24 cellular contexts compared by ENCODE assay signal in genomic region chr19:36745870-36746269, GRCh38.
"Had no signal": no experiment of that assay in that cellular context is flagged by ENCODE, and none has a peak within 500 bp of the region (broad histone marks: within the 10 kb centered on the region; RNA-seq: fewer than 3 reads in every experiment).

No MANE protein-coding gene starts in this region.

- H3K27me3 Mint-ChIP-seq: activated CD4-positive, alpha-beta memory T cell treated with anti-CD3 and anti-CD28 coated beads, Interleukin-2, amount 10 ng/mL, durations not matched to agents 7 days and 5 days; activated CD4-positive, alpha-beta T cell treated with anti-CD3 and anti-CD28 coated beads, Interleukin-2, amount 10 ng/mL, durations not matched to agents 24 days and 14 days; activated CD8-positive, alpha-beta memory T cell treated with anti-CD3 and anti-CD28 coated beads, Interleukin-2, amount 10 ng/mL, durations not matched to agents 7 days and 5 days; activated naive CD8-positive, alpha-beta T cell treated with anti-CD3 and anti-CD28 coated beads, Interleukin-2, amount 50 U/mL, for 24 hours; naive thymus-derived CD8-positive, alpha-beta T cell; T-cell had no signal

- ATAC-seq: activated CD4-positive, CD25-positive, alpha-beta regulatory T cell treated with anti-CD3 and anti-CD28 coated beads, Interleukin-2, amount 50 U/mL, for 24 hours; activated CD8-positive, alpha-beta memory T cell treated with anti-CD3 and anti-CD28 coated beads, Interleukin-2, amount 10 ng/mL, durations not matched to agents 7 days and 5 days; activated naive CD8-positive, alpha-beta T cell treated with anti-CD3 and anti-CD28 coated beads, Interleukin-2, amount 50 U/mL, for 24 hours; body of pancreas; heart left ventricle; lower lobe of right lung; naive thymus-derived CD8-positive, alpha-beta T cell; T-cell; upper lobe of right lung had no signal

- H3K4me3 Mint-ChIP-seq: activated CD4-positive, alpha-beta memory T cell treated with anti-CD3 and anti-CD28 coated beads, Interleukin-2, amount 10 ng/mL, durations not matched to agents 7 days and 5 days; activated CD4-positive, alpha-beta T cell treated with anti-CD3 and anti-CD28 coated beads, Interleukin-2, amount 10 ng/mL, durations not matched to agents 24 days and 14 days; activated CD8-positive, alpha-beta memory T cell treated with anti-CD3 and anti-CD28 coated beads, Interleukin-2, amount 10 ng/mL, durations not matched to agents 7 days and 5 days; activated naive CD8-positive, alpha-beta T cell treated with anti-CD3 and anti-CD28 coated beads, Interleukin-2, amount 50 U/mL, for 24 hours; activated T-helper 1 cell treated with anti-CD3 and anti-CD28 coated beads, Interleukin-12 subunit alpha, Interleukin-12 subunit beta, Interleukin-2, Interleukin-4 antibody, amounts not matched to agents 30 ng/mL and 10 ng/mL and 1 ng/mL, durations not matched to agents 14 hours and 24 hours and 36 hours; mesothelial cell of epicardium; naive thymus-derived CD8-positive, alpha-beta T cell; T-cell; T-helper 2 cell treated with Interferon-gamma antibody and Interleukin-4, amounts not matched to agents 5 μg/mL and 100 μg/mL, for 36 hours had no signal

- H3K27me3 ChIP-seq: body of pancreas, heart left ventricle, sigmoid colon, upper lobe of right lung had no signal

- DNase-seq: activated CD4-positive, alpha-beta memory T cell treated with anti-CD3 and anti-CD28 coated beads, Interleukin-2, amount 10 ng/mL, durations not matched to agents 7 days and 5 days; activated CD4-positive, alpha-beta T cell treated with anti-CD3 and anti-CD28 coated beads, Interleukin-2, amount 10 ng/mL, durations not matched to agents 24 days and 14 days; activated CD8-positive, alpha-beta memory T cell treated with anti-CD3 and anti-CD28 coated beads, Interleukin-2, amount 10 ng/mL, durations not matched to agents 7 days and 5 days; activated gamma-delta T cell; activated naive CD4-positive, alpha-beta T cell treated with anti-CD3 and anti-CD28 coated beads, Interleukin-2, amount 50 U/mL, for 16 hours; activated naive CD8-positive, alpha-beta T cell treated with anti-CD3 and anti-CD28 coated beads, Interleukin-2, amount 50 U/mL, for 24 hours; anterior cingulate cortex; body of pancreas; caudate nucleus; effector memory CD4-positive, alpha-beta T cell; heart left ventricle; lower lobe of right lung; naive thymus-derived CD8-positive, alpha-beta T cell; retina; sigmoid colon; stimulated activated CD4-positive, alpha-beta T cell treated with anti-CD3 and anti-CD28 coated beads, Interleukin-4, amount 100 ng/mL, for 24 hours; stimulated activated naive CD4-positive, alpha-beta T cell treated with Interleukin-2 at 50 U/mL for 16 hours; T-cell; upper lobe of right lung had no signal

- H3K27ac ChIP-seq: body of pancreas, heart left ventricle, lower lobe of right lung, sigmoid colon, upper lobe of right lung, VCaP had no signal

- H3K4me3 ChIP-seq: body of pancreas, heart left ventricle, lower lobe of right lung, sigmoid colon, upper lobe of right lung had no signal

- H3K27ac Mint-ChIP-seq: activated CD4-positive, alpha-beta memory T cell treated with anti-CD3 and anti-CD28 coated beads, Interleukin-2, amount 10 ng/mL, durations not matched to agents 7 days and 5 days; activated CD4-positive, alpha-beta T cell treated with anti-CD3 and anti-CD28 coated beads, Interleukin-2, amount 10 ng/mL, durations not matched to agents 24 days and 14 days; activated CD8-positive, alpha-beta memory T cell treated with anti-CD3 and anti-CD28 coated beads, Interleukin-2, amount 10 ng/mL, durations not matched to agents 7 days and 5 days; activated naive CD8-positive, alpha-beta T cell treated with anti-CD3 and anti-CD28 coated beads, Interleukin-2, amount 50 U/mL, for 24 hours; activated T-helper 1 cell treated with anti-CD3 and anti-CD28 coated beads, Interleukin-12 subunit alpha, Interleukin-12 subunit beta, Interleukin-2, Interleukin-4 antibody, amounts not matched to agents 30 ng/mL and 10 ng/mL and 1 ng/mL, durations not matched to agents 14 hours and 24 hours and 36 hours; mesothelial cell of epicardium; naive thymus-derived CD8-positive, alpha-beta T cell; T-cell; T-helper 2 cell treated with Interferon-gamma antibody and Interleukin-4, amounts not matched to agents 5 μg/mL and 100 μg/mL, for 36 hours had no signal

- H3K4me1 ChIP-seq: body of pancreas, heart left ventricle, lower lobe of right lung, sigmoid colon, upper lobe of right lung had no signal

- H3K4me1 Mint-ChIP-seq: activated CD4-positive, alpha-beta memory T cell treated with anti-CD3 and anti-CD28 coated beads, Interleukin-2, amount 10 ng/mL, durations not matched to agents 7 days and 5 days; activated CD4-positive, alpha-beta T cell treated with anti-CD3 and anti-CD28 coated beads, Interleukin-2, amount 10 ng/mL, durations not matched to agents 24 days and 14 days; activated CD8-positive, alpha-beta memory T cell treated with anti-CD3 and anti-CD28 coated beads, Interleukin-2, amount 10 ng/mL, durations not matched to agents 7 days and 5 days; activated naive CD8-positive, alpha-beta T cell treated with anti-CD3 and anti-CD28 coated beads, Interleukin-2, amount 50 U/mL, for 24 hours; mesothelial cell of epicardium; naive thymus-derived CD8-positive, alpha-beta T cell; T-cell had no signal
